In the genomic region with DNA sequence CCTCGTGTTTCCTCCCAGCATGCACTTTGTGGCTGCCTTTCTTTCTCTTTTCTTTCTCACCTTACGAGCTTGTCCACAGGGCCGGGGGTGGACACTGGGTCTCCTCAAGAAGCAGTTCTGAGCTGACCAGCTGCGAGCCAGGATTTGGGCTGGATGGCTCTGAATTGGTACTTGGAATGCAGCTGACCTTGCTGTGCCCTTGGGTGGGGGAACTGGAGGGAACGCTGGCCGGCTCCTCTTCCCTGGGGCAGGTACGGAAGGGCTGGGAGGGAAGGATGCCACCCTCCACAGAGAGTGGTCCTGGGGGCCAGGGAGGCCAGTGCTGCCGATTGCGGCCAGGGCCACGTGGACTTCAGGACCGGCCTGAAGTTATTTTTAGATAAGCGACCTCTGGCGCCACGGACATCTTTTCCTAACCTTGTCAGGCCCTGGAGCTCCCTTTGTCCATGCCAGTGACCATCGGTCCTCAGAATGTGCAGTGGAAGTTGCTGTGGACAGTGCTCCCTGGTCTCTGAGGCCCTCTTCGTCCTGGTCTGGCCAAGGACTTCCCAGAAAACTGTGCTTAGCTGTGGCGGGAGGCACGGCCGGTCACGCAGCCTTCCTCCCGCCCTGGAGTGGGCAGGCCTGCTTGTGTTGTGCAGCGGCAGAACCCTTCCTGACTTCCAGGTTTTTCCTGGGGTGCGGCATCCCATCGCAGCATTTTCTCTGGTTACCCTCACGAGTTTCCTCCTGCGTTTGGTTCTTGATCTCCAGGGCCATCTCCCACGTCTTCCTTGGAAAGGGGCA, we compare ENCODE assay signal across 19 cellular contexts. TPM values are rescaled to one million over a fixed set of nuclear protein-coding genes. Genes with fewer than 3 reads are reported as not detected.
DNase-seq lines count a peak whose midpoint lies in the region; ATAC-seq and TF ChIP-seq lines count a peak whose summit lies in the region.
"Had no signal": no experiment of that assay in that cellular context is flagged by ENCODE, and none has a peak within 500 bp of the region (broad histone marks: within the 10 kb centered on the region; RNA-seq: fewer than 3 reads in every experiment).

No MANE protein-coding gene starts in this region.

- no peak overlapping the region for H3K4ac ChIP-seq in mesenchymal stem cell (ENCODE audit: low read depth in 1 of 2, low read length in 2 of 2)

- peaks cover 32% of the 10 kb centered on the region for H3K79me1 ChIP-seq in mesenchymal stem cell (replicated peaks; ENCODE audit: low read length, poor library complexity, severe bottlenecking)

- no peak overlapping the region for H2BK5ac ChIP-seq in mesenchymal stem cell (ENCODE audit: low read depth, low read length, poor library complexity, severe bottlenecking)

- ATAC-seq in Right ventricle myocardium superior (ENCODE audit: poor library complexity) (peak; percentile 34), left cardiac atrium (no peak), PC-3 (no peak)
- ATAC-seq: left colon; naive thymus-derived CD8-positive, alpha-beta T cell had no signal

- peaks cover 50% of the 10 kb centered on the region for H3K79me2 ChIP-seq in PC-3 (ENCODE audit: low read length)

- no peaks in the 10 kb centered on the region for H4K20me1 ChIP-seq in PC-3 (ENCODE audit: low read length)

- H3K23ac ChIP-seq in mesenchymal stem cell (ENCODE audit: low read length in 2 of 2) = no peak overlapping the region

- H3K4me3 ChIP-seq in PC-3 (ENCODE audit: low read length) (no peak overlapping the region), mesenchymal stem cell (ENCODE audit: insufficient read depth in 1 of 2, low read depth in 1 of 2, low read length in 2 of 2) (no peak overlapping the region), suprapubic skin (no peak overlapping the region), HAP-1 (no peak overlapping the region)
- H3K4me3 ChIP-seq: A549, vagina had no signal

- H3K36me3 ChIP-seq in PC-3 (ENCODE audit: low read depth, low read length) (peaks cover 23% of the 10 kb centered on the region; the same call in 1 of the 2 replicates), mesenchymal stem cell (ENCODE audit: control insufficient read depth in 1 of 2, insufficient read depth in 2 of 2, low read depth in 1 of 2, low read length in 2 of 2) (peaks cover 47 to 50% of the 10 kb centered on the region in 2 experiments), suprapubic skin (peaks cover 58% of the 10 kb centered on the region), HAP-1 (replicated peaks) (peaks cover 17% of the 10 kb centered on the region; the same call in 1 of the 2 replicates)

- H3K9me2 ChIP-seq in PC-3 (replicated peaks; ENCODE audit: low read length) = no peaks in the 10 kb centered on the region

- H3K14ac ChIP-seq in mesenchymal stem cell (ENCODE audit: low read length in 2 of 2) = no peak overlapping the region

- H3F3A ChIP-seq in PC-3 (ENCODE audit: low read length, unreplicated experiment) = peaks cover 7% of the 10 kb centered on the region

- no peak overlapping the region for H2BK15ac ChIP-seq in mesenchymal stem cell (ENCODE audit: low read depth, poor library complexity, severe bottlenecking)

- CTCF ChIA-PET in PC-3 (lab: Charles Lee) = interaction anchor here (0.6 kb wide), 1 partner anchor 10 kb away, joined by 3 read pairs; no protein-coding TSS in a partner anchor
- CTCF ChIA-PET in HEK293T (lab: Yijun Ruan, JAX) = interaction anchor here (1.0 to 1.3 kb wide), 2 partner anchors 9 to 129 kb away, joined by 3 to 9 read pairs; no protein-coding TSS in a partner anchor

- H2AFZ ChIP-seq in PC-3 (ENCODE audit: low read length) (no peak overlapping the region), mesenchymal stem cell (ENCODE audit: low read depth, low read length) (no peak overlapping the region)
- H2AFZ ChIP-seq: parathyroid adenoma had no signal

- no peak for TF ChIP-seq EP300 in suprapubic skin (IDR thresholded peaks at IDR 0.05)

- H2BK12ac ChIP-seq in mesenchymal stem cell (ENCODE audit: low read length in 2 of 2) = no peak overlapping the region

- POLR2A ChIA-PET in PC-3 (lab: Charles Lee; ENCODE audit: unreplicated experiment) (no interaction called here), HEK293T (lab: Yijun Ruan, JAX) (no interaction called here)

- TF ChIP-seq CTCF in PC-3 (conservative IDR thresholded peaks at IDR 0.05; ENCODE audit: low read depth, low read length) = no peak
- TF ChIP-seq CTCF in suprapubic skin (IDR thresholded peaks at IDR 0.05) = no peak

- no peaks in the 10 kb centered on the region for H3K27me3 ChIP-seq in PC-3 (ENCODE audit: low read length)
- H3K27me3 ChIP-seq in mesenchymal stem cell (ENCODE audit: control insufficient read depth in 1 of 2, insufficient read depth in 1 of 2, low read length in 2 of 2) = no peaks in the 10 kb centered on the region
- H3K27me3 ChIP-seq in suprapubic skin = no peaks in the 10 kb centered on the region
- H3K27me3 ChIP-seq in HAP-1 (ENCODE audit: low read depth) = no peaks in the 10 kb centered on the region
- H3K27me3 ChIP-seq: vagina had no signal

- no TSS peak for BruUV-seq in PC-3 (replicated peaks; lab: Mats Ljungman, UMichigan)

- intact Hi-C loops in Right ventricle myocardium superior (cut with DNase I) = no loop called here
- intact Hi-C loops in left cardiac atrium (cut with DNase I) = no loop called here
- intact Hi-C loops in PC-3 (cut with micrococcal nuclease) = no loop called here

- peaks cover 40% of the 10 kb centered on the region for H3K4me1 ChIP-seq in PC-3 (ENCODE audit: insufficient read depth, low read length)
- H3K4me1 ChIP-seq in mesenchymal stem cell (ENCODE audit: control insufficient read depth, insufficient read depth, low read depth, low read length) = peaks cover 29% of the 10 kb centered on the region
- H3K4me1 ChIP-seq in suprapubic skin = no peaks in the 10 kb centered on the region
- H3K4me1 ChIP-seq in HAP-1 = no peaks in the 10 kb centered on the region
- H3K4me1 ChIP-seq: A549, vagina had no signal

- in situ Hi-C loops in HAP-1 (cut with MboI; ENCODE audit: low sequenced_read_pairs) = no loop called here

- no peak overlapping the region for H3K9ac ChIP-seq in PC-3 (ENCODE audit: low read length)
- peak overlapping the region; percentile 11 for H3K9ac ChIP-seq in mesenchymal stem cell (ENCODE audit: low read length)
- H3K9ac ChIP-seq: parathyroid adenoma had no signal

- 92% methylated on average over 27 of the region's 27 CpGs for WGBS in mesenchymal stem cell
- 80% methylated on average over 18 of the region's 27 CpGs for whole genome bisulfite sequencing in suprapubic skin

- H3K4me2 ChIP-seq in PC-3 (ENCODE audit: low read length) (peak overlapping the region; percentile 41; the same call in 1 of the 2 replicates), mesenchymal stem cell (ENCODE audit: low read length, poor library complexity, severe bottlenecking) (no peak overlapping the region)
- H3K4me2 ChIP-seq: A549 had no signal

- no peak for TF ChIP-seq POLR2A in suprapubic skin (IDR thresholded peaks at IDR 0.05)

- H3K18ac ChIP-seq in mesenchymal stem cell (ENCODE audit: low read depth in 1 of 2, low read length in 2 of 2) = no peak overlapping the region

- no peak overlapping the region for H2BK120ac ChIP-seq in mesenchymal stem cell (ENCODE audit: low read depth, low read length)

- H4K91ac ChIP-seq in mesenchymal stem cell (ENCODE audit: low read length) = no peak overlapping the region

- DNase-seq in Right ventricle myocardium superior (no peak), left cardiac atrium (no peak), PC-3 (no peak), mesenchymal stem cell (no peak), suprapubic skin (ENCODE audit: low spot score in 2 of 2) (peak; percentile 35 to 61), HAP-1 (ENCODE audit: low spot score in 2 of 2) (no peak), HEK293T (ENCODE audit: extremely low spot score) (no peak), GDM1 (lab: John Stamatoyannopoulos, UW) (no peak)
- DNase-seq: activated CD4-positive, alpha-beta T cell treated with anti-CD3 and anti-CD28 coated beads, Interleukin-2, amount 10 ng/mL, durations not matched to agents 7 days and 5 days; activated naive CD8-positive, alpha-beta T cell treated with anti-CD3 and anti-CD28 coated beads, Interleukin-2, amount 10 ng/mL, durations not matched to agents 7 days and 5 days; left colon; NCI-H2081; NCI-H774; T-helper 9 cell had no signal

- H3K27ac ChIP-seq in PC-3 (ENCODE audit: low read length) = peak overlapping the region; percentile 57
- H3K27ac ChIP-seq in mesenchymal stem cell (ENCODE audit: low read length, poor library complexity, severe bottlenecking) = no peak overlapping the region
- no peak overlapping the region for H3K27ac ChIP-seq in suprapubic skin
- H3K27ac ChIP-seq: A549, parathyroid adenoma, vagina, WERI-Rb-1 had no signal

- H2AK5ac ChIP-seq in mesenchymal stem cell (ENCODE audit: low read length, severe bottlenecking) = no peak overlapping the region

- H3K9me3 ChIP-seq in PC-3 (ENCODE audit: low read length) (no peaks in the 10 kb centered on the region), mesenchymal stem cell (ENCODE audit: control insufficient read depth, low read length) (no peaks in the 10 kb centered on the region), suprapubic skin (no peaks in the 10 kb centered on the region), HAP-1 (no peaks in the 10 kb centered on the region)
- H3K9me3 ChIP-seq: A549, vagina had no signal

- no peak overlapping the region for H4K8ac ChIP-seq in mesenchymal stem cell (ENCODE audit: low read length)

TF ChIP-seq in HEK293T, 16 proteins besides CTCF, POLR2A, EP300 and RAD21:
- TF ChIP-seq L3MBTL2 (conservative IDR thresholded peaks at IDR 0.05) = no peak
- TF ChIP-seq FOXK2 (IDR thresholded peaks at IDR 0.05) = no peak
- TF ChIP-seq, protein P1, sequence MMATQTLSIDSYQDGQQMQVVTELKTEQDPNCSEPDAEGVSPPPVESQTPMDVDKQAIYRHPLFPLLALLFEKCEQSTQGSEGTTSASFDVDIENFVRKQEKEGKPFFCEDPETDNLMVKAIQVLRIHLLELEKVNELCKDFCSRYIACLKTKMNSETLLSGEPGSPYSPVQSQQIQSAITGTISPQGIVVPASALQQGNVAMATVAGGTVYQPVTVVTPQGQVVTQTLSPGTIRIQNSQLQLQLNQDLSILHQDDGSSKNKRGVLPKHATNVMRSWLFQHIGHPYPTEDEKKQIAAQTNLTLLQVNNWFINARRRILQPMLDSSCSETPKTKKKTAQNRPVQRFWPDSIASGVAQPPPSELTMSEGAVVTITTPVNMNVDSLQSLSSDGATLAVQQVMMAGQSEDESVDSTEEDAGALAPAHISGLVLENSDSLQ (IDR thresholded peaks at IDR 0.05) = no peak
- TF ChIP-seq ZNF384 (IDR thresholded peaks at IDR 0.05) = no peak
- TF ChIP-seq SUZ12 (IDR thresholded peaks at IDR 0.05) = no peak

RNA-seq across cellular contexts. Expression of a gene that starts 13.5 kb away (rescaled TPM):
- total RNA-seq in Right ventricle myocardium superior = 1.8 TPM
- total RNA-seq in left cardiac atrium = 1 to 10 TPM; 1.9 to 3.8 TPM
- total RNA-seq in PC-3 (2014; rRNA removed) = 1.6 and 1.9 TPM in 2 replicates
- polyA plus RNA-seq in mesenchymal stem cell (2013, experiment 1 of 2) = 12.1 TPM
- 12.0 TPM for polyA plus RNA-seq in mesenchymal stem cell (2013, experiment 2 of 2)
- total RNA-seq in suprapubic skin = 10 to 100 TPM in 1 of 4 donors, 1 to 10 TPM in 3; 3.0 to 10.7 (median 4.2) TPM

RNA-seq across cellular contexts. Expression of a gene that starts 36.5 kb away (rescaled TPM):
- total RNA-seq in Right ventricle myocardium superior (32.4 TPM), left cardiac atrium (10 to 100 TPM; 40.8 to 44.6 TPM), PC-3 (2014; rRNA removed) (158 and 200 TPM in 2 replicates), suprapubic skin (100 to 1,000 TPM in 1 of 4 donors, 10 to 100 TPM in 3; 90.1 to 105 (median 96.7) TPM)
- polyA plus RNA-seq in mesenchymal stem cell (2013, experiment 1 of 2) = 71.0 TPM
- polyA plus RNA-seq in mesenchymal stem cell (2013, experiment 2 of 2) = 74.3 TPM

Comparison
In these comparisons a context has a peak if more than half of its experiments do, and no peak if none do; other contexts are left out.
1. DNase-seq: peak in suprapubic skin (2 of 2); none in Right ventricle myocardium superior (single experiment), left cardiac atrium (single experiment), PC-3 (single experiment), mesenchymal stem cell (single experiment), HAP-1 (0 of 2), HEK293T (single experiment) and GDM1 (single experiment).